9 cellular contexts compared by ENCODE assay signal in the genomic region with DNA sequence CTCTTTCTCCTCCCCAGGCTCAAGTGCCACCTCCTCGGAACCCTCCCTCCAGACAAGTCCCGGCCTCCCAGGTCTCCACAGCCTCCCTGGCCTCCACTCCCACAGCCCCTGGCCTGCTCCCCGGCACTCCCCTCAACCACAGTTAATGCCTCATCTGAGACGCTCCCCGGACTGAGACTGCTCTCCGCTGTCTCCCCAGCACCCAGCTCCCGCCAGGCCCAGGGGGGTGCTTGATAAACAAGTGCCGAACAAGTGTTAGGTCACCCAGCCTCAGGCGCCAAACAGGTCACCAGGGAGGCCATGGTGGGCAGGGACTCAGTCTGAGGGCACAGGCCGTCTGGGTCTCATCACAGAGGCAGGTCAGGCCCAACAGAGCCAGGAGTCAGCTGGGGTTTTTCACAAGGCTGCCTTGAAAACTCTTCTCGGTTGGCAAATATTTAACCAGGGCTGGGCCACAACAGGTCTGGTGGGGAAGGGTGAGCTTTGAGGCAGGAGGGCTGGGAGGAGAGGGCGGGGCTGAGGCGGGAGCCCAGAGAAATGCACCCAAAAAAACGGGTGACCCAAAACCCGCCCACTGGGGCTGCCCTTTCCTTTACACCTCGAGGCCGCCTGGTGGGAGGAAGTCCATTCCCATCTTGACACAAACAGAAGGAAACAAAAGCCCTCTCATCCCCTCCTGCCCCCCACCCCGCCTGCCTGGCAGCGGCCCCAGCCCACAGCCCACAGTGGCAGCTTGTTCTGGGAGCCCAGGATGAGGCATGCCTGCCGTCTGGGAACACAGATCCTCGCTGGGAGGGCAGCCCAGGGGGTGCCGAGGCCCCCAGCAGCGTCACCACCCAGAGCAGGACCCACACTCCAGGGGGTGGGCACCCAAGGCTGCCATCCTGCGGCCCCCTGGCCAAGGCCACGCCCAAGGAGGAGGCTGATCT.
DNase-seq lines count a peak whose midpoint lies in the region; ATAC-seq, FAIRE-seq and TF ChIP-seq lines count a peak whose summit lies in the region.
"Had no signal": no experiment of that assay in that cellular context is flagged by ENCODE, and none has a peak within 500 bp of the region (broad histone marks: within the 10 kb centered on the region; RNA-seq: fewer than 3 reads in every experiment).

No MANE protein-coding gene starts in this region.

- H3K27me3 Mint-ChIP-seq in immature natural killer cell (ENCODE audit: low read depth in 3 of 3): no peaks in the 10 kb centered on the region

- peaks cover 28% of the 10 kb centered on the region for H3K4me1 ChIP-seq in mesodermal cell (ENCODE audit: control insufficient read depth, insufficient read depth, low read length, poor library complexity, severe bottlenecking)

- no peak for ATAC-seq in HG02870 (IDR thresholded peaks at IDR 0.05; ENCODE audit: unreplicated experiment)

- peak; percentile 68 for DNase-seq in GM18507 (ENCODE audit: extremely low spot score, insufficient read length, low read depth)
- DNase-seq in LHCN-M2 (ENCODE audit: low read depth): peak; percentile 86
- DNase-seq in choroid plexus epithelial cell (ENCODE audit: low read depth): peak; percentile 57
- no peak for DNase-seq in immature natural killer cell
- no peak for DNase-seq in SHP77 treated with DMSO at 0.1 percent for 48 hours (lab: John Stamatoyannopoulos, UW)
- DNase-seq in NOMO-1 (lab: John Stamatoyannopoulos, UW; ENCODE audit: unreplicated experiment in 2 of 2): no peak

- H3K9me3 ChIP-seq in mesodermal cell (ENCODE audit: control insufficient read depth, low read length): no peaks in the 10 kb centered on the region

- no peak overlapping the region for H3K4me3 Mint-ChIP-seq in immature natural killer cell
- H3K4me3 Mint-ChIP-seq: IgD-negative memory B cell had no signal

- no peaks in the 10 kb centered on the region for H3K9me3 Mint-ChIP-seq in immature natural killer cell
- H3K9me3 Mint-ChIP-seq: IgD-negative memory B cell had no signal

- TF ChIP-seq CTCF in choroid plexus epithelial cell (conservative IDR thresholded peaks at IDR 0.05; ENCODE audit: low read depth, low read length): peak; percentile 16

- H3K4me1 Mint-ChIP-seq in immature natural killer cell: peaks cover 7% of the 10 kb centered on the region in 2 donors

- H3K4me3 ChIP-seq in choroid plexus epithelial cell (ENCODE audit: low read depth, low read length) (no peak overlapping the region), mesodermal cell (ENCODE audit: extremely low read depth, insufficient read depth, low read length, poor library complexity, severe bottlenecking) (no peak overlapping the region)

- H3K27ac ChIP-seq in mesodermal cell (ENCODE audit: low read depth, low read length, severe bottlenecking): peak overlapping the region; percentile 49

- WGBS in mesodermal cell (ENCODE audit: insufficient coverage in 2 of 2), 2 experiments: 75 to 85% methylated on average over 17 to 20 of the region's 25 CpGs

- no peaks in the 10 kb centered on the region for H3K36me3 Mint-ChIP-seq in immature natural killer cell
- H3K36me3 Mint-ChIP-seq: IgD-negative memory B cell had no signal

- FAIRE-seq in GM18507 (lab: Jason Lieb, UNC): peak; percentile 86

- no peak overlapping the region for H3K27ac Mint-ChIP-seq in immature natural killer cell

- peaks cover 48% of the 10 kb centered on the region for H3K36me3 ChIP-seq in mesodermal cell (ENCODE audit: control insufficient read depth, insufficient read depth, low read length)

Comparison
In these comparisons a context has a peak if more than half of its experiments do, and no peak if none do; other contexts are left out.
1. DNase-seq: peak in GM18507 (single experiment), LHCN-M2 (single experiment) and choroid plexus epithelial cell (single experiment); none in immature natural killer cell (0 of 3), SHP77 treated with DMSO at 0.1 percent for 48 hours (single experiment) and NOMO-1 (0 of 2).